9 cellular contexts compared by ENCODE assay signal in genomic region chr5:100889165-100889564, GRCh38. TPM values are rescaled to one million over a fixed set of nuclear protein-coding genes. Genes with fewer than 3 reads are reported as not detected.
DNase-seq lines count a peak whose midpoint lies in the region; ATAC-seq and TF ChIP-seq lines count a peak whose summit lies in the region.
"Had no signal": no experiment of that assay in that cellular context is flagged by ENCODE, and none has a peak within 500 bp of the region (broad histone marks: within the 10 kb centered on the region; RNA-seq: fewer than 3 reads in every experiment).

No MANE protein-coding gene starts in this region.

- in situ Hi-C loops in gastrocnemius medialis (cut with MboI; ENCODE audit: low sequenced_read_pairs in 4 of 4) = no loop called here

- BruUV-seq in OCI-LY7 (replicated peaks; lab: Mats Ljungman, UMichigan) = no TSS peak

- intact Hi-C loops in OCI-LY7 (cut with micrococcal nuclease; ENCODE audit: unreplicated experiment) (loop anchor here (1.0 kb wide), 1 partner anchor 36 kb away; no protein-coding TSS in a partner anchor), gastrocnemius medialis (cut with DNase I; ENCODE audit: low total_unique reads) (no loop called here)

- peak; percentile 89 for DNase-seq in OCI-LY7 (ENCODE audit: low spot score)
- DNase-seq in gastrocnemius medialis = no peak
- DNase-seq in retina = no peak
- no peak for DNase-seq in T1000 (lab: John Stamatoyannopoulos, UW)
- DNase-seq in LoVo (ENCODE audit: low spot score) = no peak
- DNase-seq in NCI-H2227 treated with DMSO at 0.1 percent for 48 hours (lab: John Stamatoyannopoulos, UW) = no peak
- DNase-seq: IMR-90 had no signal

- TF ChIP-seq CTCF in OCI-LY7 (conservative IDR thresholded peaks at IDR 0.05; ENCODE audit: low read length) (no peak), gastrocnemius medialis (IDR thresholded peaks at IDR 0.05 in 4 of 5, conservative IDR thresholded peaks at IDR 0.05 in 1 of 5) (no peak)

- H3K4me3 ChIP-seq in OCI-LY7 (ENCODE audit: low read depth, low read length, poor library complexity, severe bottlenecking) = peak overlapping the region; percentile 60
- peak overlapping the region; percentile 10 to 39 (median 29) for H3K4me3 ChIP-seq in gastrocnemius medialis

- CTCF ChIA-PET in OCI-LY7 (lab: Charles Lee; ENCODE audit: unreplicated experiment) = no interaction called here

- H2AFZ ChIP-seq in OCI-LY7 (ENCODE audit: low read length) = no peak overlapping the region

- ATAC-seq in GM19025 (IDR thresholded peaks at IDR 0.05; ENCODE audit: low read depth, unreplicated experiment) (peak; percentile 50), HG02798 (IDR thresholded peaks at IDR 0.05; ENCODE audit: poor library complexity, unreplicated experiment) (peak; percentile 66), gastrocnemius medialis (no peak)

- H3K27ac ChIP-seq in OCI-LY7 (ENCODE audit: low read depth, low read length, poor library complexity, severe bottlenecking) (peak overlapping the region; percentile 96), gastrocnemius medialis (peak overlapping the region in 3 of 4 donors; percentile 37 to 46 (median 41))

- no peaks in the 10 kb centered on the region for H3K27me3 ChIP-seq in gastrocnemius medialis

- no peaks in the 10 kb centered on the region for H3K9me2 ChIP-seq in OCI-LY7 (ENCODE audit: insufficient read depth, low read length)

- H3K4me1 ChIP-seq in OCI-LY7 (ENCODE audit: insufficient read depth, low read length, poor library complexity, severe bottlenecking) (peaks cover 80% of the 10 kb centered on the region), gastrocnemius medialis (no peaks in the 10 kb centered on the region)

- peaks cover 62% of the 10 kb centered on the region; the same call in 1 of the 2 replicates for H3K79me2 ChIP-seq in OCI-LY7 (ENCODE audit: insufficient read depth, low read depth, low read length)

- peaks cover 8% of the 10 kb centered on the region; the same call in 1 of the 2 replicates for H3K9me3 ChIP-seq in OCI-LY7 (ENCODE audit: low read length)
- H3K9me3 ChIP-seq in gastrocnemius medialis = no peaks in the 10 kb centered on the region

- no peak for TF ChIP-seq POLR2A in gastrocnemius medialis (IDR thresholded peaks at IDR 0.05)

- H4K20me1 ChIP-seq in OCI-LY7 (ENCODE audit: insufficient read depth, low read length) = no peaks in the 10 kb centered on the region

- H3K36me3 ChIP-seq in OCI-LY7 (ENCODE audit: insufficient read depth, low read length) (peaks cover 51% of the 10 kb centered on the region), gastrocnemius medialis (no peaks in the 10 kb centered on the region)

- POLR2A ChIA-PET in OCI-LY7 (lab: Charles Lee) = interaction anchor here (1.0 to 9.0 kb wide), 13 partner anchors 11 to 114 kb away, joined by 3 to 260 read pairs (median 8); partner anchors contain the start of gene ST8SIA4

- H3K4me2 ChIP-seq in OCI-LY7 (ENCODE audit: low read length) = peak overlapping the region; percentile 77

RNA-seq across cellular contexts. Expression of gene ST8SIA4, which starts 13.9 kb away (rescaled TPM):
- 10.2 and 14.9 TPM in 2 replicates for total RNA-seq in OCI-LY7 (2014; rRNA removed; shearing (Covaris generic))
- total RNA-seq in OCI-LY7 (2022) (40.3 and 42.9 TPM in 2 replicates), gastrocnemius medialis (1 to 10 TPM in 3 of 4 donors, under 1 TPM in 1; 0.93 to 4.5 (median 1.3) TPM)

Comparison
In these comparisons a context has a peak if more than half of its experiments do, and no peak if none do; other contexts are left out.
1. ATAC-seq: peak in GM19025 (single experiment) and HG02798 (single experiment); none in gastrocnemius medialis (0 of 2).